In the genomic region with DNA sequence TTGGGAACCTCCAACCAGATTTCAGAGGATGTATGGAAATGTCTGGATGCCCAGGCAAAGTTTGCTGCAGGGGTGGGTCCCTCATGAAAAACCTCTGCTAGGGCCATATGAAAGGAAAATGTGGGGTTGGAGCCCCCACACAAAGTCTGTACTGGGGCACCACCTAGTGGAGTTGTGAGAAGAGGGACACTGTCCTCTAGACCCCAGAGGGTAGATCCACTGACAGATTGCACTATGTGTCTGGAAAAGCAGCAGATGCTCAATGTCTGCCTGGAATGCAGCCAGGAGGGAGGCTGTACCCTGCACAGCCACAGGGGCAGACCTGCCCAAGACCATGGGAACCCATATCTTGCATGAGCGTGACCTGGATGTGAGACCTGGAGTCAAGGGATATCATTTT, we compare ENCODE assay signal across 18 cellular contexts.
A peak's percentile ranks its signal among the peaks of the same experiment; 100 is the strongest.
DNase-seq lines count a peak whose midpoint lies in the region; ATAC-seq and TF ChIP-seq lines count a peak whose summit lies in the region.
"Had no signal": no experiment of that assay in that cellular context is flagged by ENCODE, and none has a peak within 500 bp of the region (broad histone marks: within the 10 kb centered on the region; RNA-seq: fewer than 3 reads in every experiment).

No MANE protein-coding gene starts in this region.

- no peaks in the 10 kb centered on the region for H3F3A ChIP-seq in SK-N-SH (replicated peaks; ENCODE audit: insufficient read depth)

- TF ChIP-seq EP300 in SK-N-SH (IDR thresholded peaks at IDR 0.05; ENCODE audit: borderline replicate concordance in 1 of 2, low read depth in 1 of 2, low read length in 1 of 2): no peak

- no peak overlapping the region for H2AFZ ChIP-seq in SK-N-SH (ENCODE audit: low read depth)

- DNase-seq in SK-N-SH (peak; percentile 3), NCI-H1694 (lab: John Stamatoyannopoulos, UW) (peak; percentile 63), SK-N-DZ (ENCODE audit: low spot score) (peak; percentile 13), T-helper 1 cell (no peak), right atrium auricular region (ENCODE audit: low spot score) (no peak)
- DNase-seq: CD4-positive, alpha-beta memory T cell; NCI-H1105; NCI-H2029; NCI-H2227 treated with DMSO at 0.1 percent for 48 hours; NCI-H748 treated with DMSO at 0.1 percent for 48 hours; SIG-M5; T-helper 9 cell had no signal

- H4K20me1 ChIP-seq in SK-N-SH (ENCODE audit: insufficient read depth): no peaks in the 10 kb centered on the region

- no peak overlapping the region for H3K4me2 ChIP-seq in SK-N-SH
- H3K4me2 ChIP-seq: A549, KMS-11 had no signal

- no peak for TF ChIP-seq CTCF in SK-N-SH (IDR thresholded peaks at IDR 0.05)
- TF ChIP-seq CTCF in right atrium auricular region (IDR thresholded peaks at IDR 0.05): no peak

- WGBS in SK-N-SH (ENCODE audit: low lambda C conversion rate): 31% methylated on average over 1 of the region's 1 CpG

- H3K4me3 ChIP-seq in SK-N-SH (ENCODE audit: low read depth in 2 of 2, low read length in 1 of 2) (no peak overlapping the region), right atrium auricular region (no peak overlapping the region)
- H3K4me3 ChIP-seq: A549 had no signal

- TF ChIP-seq RAD21 in SK-N-SH (IDR thresholded peaks at IDR 0.05; ENCODE audit: low read length): peak; percentile 48

- no peaks in the 10 kb centered on the region for H3K79me2 ChIP-seq in SK-N-SH (ENCODE audit: insufficient read depth)

- CTCF ChIA-PET in SK-N-SH (lab: Yijun Ruan, JAX): no interaction called here

- H3K27me3 ChIP-seq in SK-N-SH (ENCODE audit: insufficient read depth) (no peaks in the 10 kb centered on the region), right atrium auricular region (no peaks in the 10 kb centered on the region)

- H3K4me1 ChIP-seq in SK-N-SH (ENCODE audit: control insufficient read depth in 1 of 2, insufficient read depth in 2 of 2, low read depth in 1 of 2, low read length in 1 of 2): peaks cover 0 to 2% of the 10 kb centered on the region in 2 experiments; a peak in 1 of 4 replicates
- no peaks in the 10 kb centered on the region for H3K4me1 ChIP-seq in right atrium auricular region
- H3K4me1 ChIP-seq: A549 had no signal

- ATAC-seq in SK-N-SH treated with all-trans-retinoic acid at 6 μM for 48 hours (no peak), HG02970 (IDR thresholded peaks at IDR 0.05; ENCODE audit: low FRiP score, unreplicated experiment) (no peak), GM21825 (IDR thresholded peaks at IDR 0.05; ENCODE audit: unreplicated experiment) (no peak)
- ATAC-seq: A549, Panc1 had no signal

- no peaks in the 10 kb centered on the region for H3K9me2 ChIP-seq in SK-N-SH

- H3K9me3 ChIP-seq in SK-N-SH (no peaks in the 10 kb centered on the region), right atrium auricular region (peaks cover 0 to 8% of the 10 kb centered on the region in 2 donors)
- H3K9me3 ChIP-seq: A549 had no signal

- no peaks in the 10 kb centered on the region for H3K36me3 ChIP-seq in SK-N-SH (replicated peaks in 1 of 2; ENCODE audit: control insufficient read depth in 1 of 2, insufficient read depth in 2 of 2, low read length in 1 of 2)
- H3K36me3 ChIP-seq in right atrium auricular region: no peaks in the 10 kb centered on the region

- H3K27ac ChIP-seq in SK-N-SH (ENCODE audit: low read depth in 2 of 2, low read length in 1 of 2) (no peak overlapping the region), right atrium auricular region (no peak overlapping the region)
- H3K27ac ChIP-seq: A549, KMS-11 had no signal

- POLR2A ChIA-PET in SK-N-SH (lab: Yijun Ruan, JAX): no interaction called here

- no peak overlapping the region for H3K9ac ChIP-seq in SK-N-SH
- H3K9ac ChIP-seq: KMS-11 had no signal

TF ChIP-seq in SK-N-SH, 30 proteins besides CTCF, POLR2A, EP300 and RAD21:
- TF ChIP-seq GATA2 (CRISPR knock-in tag; IDR thresholded peaks at IDR 0.05): peak; percentile 62; the same call in 1 of the 2 replicates
- TF ChIP-seq SMC3 (IDR thresholded peaks at IDR 0.05; ENCODE audit: low read depth, low read length): peak; percentile 11; the same call in 1 of the 2 replicates
- TF ChIP-seq, protein P1, sequence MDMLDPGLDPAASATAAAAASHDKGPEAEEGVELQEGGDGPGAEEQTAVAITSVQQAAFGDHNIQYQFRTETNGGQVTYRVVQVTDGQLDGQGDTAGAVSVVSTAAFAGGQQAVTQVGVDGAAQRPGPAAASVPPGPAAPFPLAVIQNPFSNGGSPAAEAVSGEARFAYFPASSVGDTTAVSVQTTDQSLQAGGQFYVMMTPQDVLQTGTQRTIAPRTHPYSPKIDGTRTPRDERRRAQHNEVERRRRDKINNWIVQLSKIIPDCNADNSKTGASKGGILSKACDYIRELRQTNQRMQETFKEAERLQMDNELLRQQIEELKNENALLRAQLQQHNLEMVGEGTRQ (IDR thresholded peaks at IDR 0.05; ENCODE audit: borderline replicate concordance, low read depth, low read length): no peak

TF ChIP-seq in SK-N-SH treated with all-trans-retinoic acid at 6 μM for 48 hours, 23 proteins besides CTCF, POLR2A, EP300 and RAD21:
- TF ChIP-seq BACH2 (CRISPR knock-in tag; IDR thresholded peaks at IDR 0.05; ENCODE audit: borderline replicate concordance): no peak
- no peak for TF ChIP-seq ZC3H10 (CRISPR knock-in tag; IDR thresholded peaks at IDR 0.05)
- TF ChIP-seq SNAI2 (CRISPR knock-in tag; IDR thresholded peaks at IDR 0.05): no peak
- no peak for TF ChIP-seq ARNTL (CRISPR knock-in tag; IDR thresholded peaks at IDR 0.05; ENCODE audit: borderline replicate concordance, low read depth)
- no peak for TF ChIP-seq TCF4 (CRISPR knock-in tag; IDR thresholded peaks at IDR 0.05; ENCODE audit: borderline replicate concordance)

Comparison
In these comparisons a context has a peak if more than half of its experiments do, and no peak if none do; other contexts are left out.
1. DNase-seq: peak in SK-N-SH (single experiment), NCI-H1694 (single experiment) and SK-N-DZ (single experiment); none in T-helper 1 cell (0 of 5) and right atrium auricular region (single experiment).